In the genomic region with DNA sequence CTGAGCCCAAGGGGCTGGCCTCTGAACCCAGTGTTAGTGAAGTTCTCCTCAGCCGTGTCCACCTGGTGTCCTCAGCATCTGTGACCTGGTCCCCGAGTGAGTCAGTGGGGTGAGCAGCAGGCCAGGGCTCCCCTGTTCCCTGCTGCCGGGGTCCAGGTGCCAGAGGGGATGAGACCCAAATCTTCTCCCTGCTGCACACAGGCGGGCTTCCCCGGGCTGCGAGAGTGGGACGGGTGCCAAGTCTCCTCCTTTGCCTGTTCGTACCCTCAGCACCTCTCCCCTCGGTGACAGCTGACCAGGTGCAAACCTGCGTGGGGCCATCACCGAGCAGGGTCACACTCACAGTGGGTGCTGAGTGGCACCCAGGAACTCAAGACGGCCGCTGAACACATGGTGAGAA, we compare ENCODE assay signal across 19 cellular contexts.
"Had no signal": no experiment of that assay in that cellular context is flagged by ENCODE, and none has a peak within 500 bp of the region (broad histone marks: within the 10 kb centered on the region; RNA-seq: fewer than 3 reads in every experiment).

No MANE protein-coding gene starts in this region.

- H3K4me2 ChIP-seq: SK-N-SH had no signal

- FAIRE-seq: RCC 7860 had no signal

- H3K9me3 ChIP-seq: SK-N-SH had no signal

- H3K9ac ChIP-seq: SK-N-SH had no signal

- DNase-seq: KBM-7, MV-4-11, NCI-H1048, NCI-H1105, NCI-H1417, NCI-H1436 treated with DMSO at 0.1 percent for 48 hours, NCI-H1694 treated with DMSO at 0.1 percent for 48 hours, NCI-H1930, NCI-H2081, NCI-H2107, NCI-H2227 treated with DMSO at 0.1 percent for 48 hours, NCI-H524 treated with DMSO at 0.1 percent for 48 hours, NCI-H69, NCI-H774, RPMI8226, SHP77, SK-N-SH, SW 1271 had no signal
